11 cellular contexts compared by ENCODE assay signal in the genomic region with DNA sequence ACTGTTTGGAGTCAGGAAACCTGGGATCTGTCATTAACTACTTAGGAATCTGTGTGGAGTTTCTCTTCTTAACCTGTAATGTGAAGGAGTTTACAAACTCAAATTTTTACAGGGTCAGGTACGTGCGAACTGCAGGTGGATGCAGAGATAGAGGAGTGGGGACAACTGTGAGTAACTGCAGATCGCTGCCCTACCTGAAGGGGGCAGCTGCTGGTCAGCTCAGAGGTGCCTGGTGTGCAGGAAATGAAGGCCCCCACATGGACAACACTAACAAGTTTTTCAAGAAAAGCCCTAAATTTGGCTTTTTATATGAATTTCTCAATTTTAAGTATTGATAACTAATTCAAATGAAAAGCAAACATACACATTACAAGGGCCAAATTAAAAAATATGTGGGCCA.
DNase-seq lines count a peak whose midpoint lies in the region; ATAC-seq, FAIRE-seq and TF ChIP-seq lines count a peak whose summit lies in the region.
"Had no signal": no experiment of that assay in that cellular context is flagged by ENCODE, and none has a peak within 500 bp of the region (broad histone marks: within the 10 kb centered on the region; RNA-seq: fewer than 3 reads in every experiment).

No MANE protein-coding gene starts in this region.

- WGBS in testis, 2 donors: 71 to 80% methylated on average over 3 of the region's 3 CpGs

- no peak for DNase-seq in cardiac muscle cell (ENCODE audit: low read depth in 1 of 2, low spot score in 1 of 2)
- DNase-seq in Right ventricle myocardium superior: no peak
- DNase-seq in cardiac fibroblast (ENCODE audit: low read depth in 2 of 2): no peak
- peak; percentile 24 for DNase-seq in urothelium cell line (ENCODE audit: low spot score)
- no peak for DNase-seq in NCI-H510A treated with DMSO at 0.1 percent for 48 hours (lab: John Stamatoyannopoulos, UW)
- DNase-seq in testis: no peak
- DNase-seq: heart right ventricle, NCI-H1417 treated with DMSO at 0.1 percent for 48 hours had no signal

- H3K36me3 ChIP-seq in cardiac muscle cell (no peaks in the 10 kb centered on the region), testis (ENCODE audit: low read depth, missing control alignments) (no peaks in the 10 kb centered on the region)
- H3K36me3 ChIP-seq: heart right ventricle, SJCRH30 had no signal

- ATAC-seq in Right ventricle myocardium superior (ENCODE audit: poor library complexity): no peak
- peak; percentile 58 for ATAC-seq in HG03469 (IDR thresholded peaks at IDR 0.05; ENCODE audit: unreplicated experiment)
- ATAC-seq in HG03095 (IDR thresholded peaks at IDR 0.05; ENCODE audit: unreplicated experiment): no peak
- ATAC-seq: heart right ventricle had no signal

- H3K4me1 ChIP-seq in cardiac muscle cell (ENCODE audit: low read depth): no peaks in the 10 kb centered on the region
- H3K4me1 ChIP-seq in testis: no peaks in the 10 kb centered on the region
- H3K4me1 ChIP-seq: heart right ventricle, SJCRH30 had no signal

- TF ChIP-seq CTCF in cardiac muscle cell (IDR thresholded peaks at IDR 0.05; ENCODE audit: low read depth, low read length) (peak; percentile 35), cardiac fibroblast (IDR thresholded peaks at IDR 0.05; ENCODE audit: low read depth, low read length) (peak; percentile 25), testis (IDR thresholded peaks at IDR 0.05) (no peak)

- H3K4me3 ChIP-seq in cardiac muscle cell: no peak overlapping the region
- no peak overlapping the region for H3K4me3 ChIP-seq in cardiac fibroblast (replicated peaks in 1 of 2; ENCODE audit: low read depth in 2 of 2, low read length in 2 of 2)
- H3K4me3 ChIP-seq in testis: no peak overlapping the region
- H3K4me3 ChIP-seq: heart right ventricle, SJCRH30 had no signal

- no peak for TF ChIP-seq POLR2A in testis (IDR thresholded peaks at IDR 0.05)

- intact Hi-C loops in Right ventricle myocardium superior (cut with DNase I) (no loop called here), testis (cut with DNase I; ENCODE audit: low total_unique reads) (no loop called here)

- H3K9me3 ChIP-seq in cardiac muscle cell (ENCODE audit: low read depth) (no peaks in the 10 kb centered on the region), testis (no peaks in the 10 kb centered on the region)
- H3K9me3 ChIP-seq: SJCRH30 had no signal

- H3K27me3 ChIP-seq in cardiac muscle cell (no peaks in the 10 kb centered on the region), testis (no peaks in the 10 kb centered on the region)
- H3K27me3 ChIP-seq: SJCRH30 had no signal

- H3K27ac ChIP-seq in cardiac muscle cell (no peak overlapping the region), testis (no peak overlapping the region)
- H3K27ac ChIP-seq: heart right ventricle, SJCRH30 had no signal

- no peak for FAIRE-seq in urothelium cell line (lab: Jason Lieb, UNC)

Comparison
In these comparisons a context has a peak if more than half of its experiments do, and no peak if none do; other contexts are left out.
1. CTCF ChIP-seq: peak in cardiac muscle cell (single experiment) and cardiac fibroblast (single experiment); none in testis (0 of 3).